In the genomic region with DNA sequence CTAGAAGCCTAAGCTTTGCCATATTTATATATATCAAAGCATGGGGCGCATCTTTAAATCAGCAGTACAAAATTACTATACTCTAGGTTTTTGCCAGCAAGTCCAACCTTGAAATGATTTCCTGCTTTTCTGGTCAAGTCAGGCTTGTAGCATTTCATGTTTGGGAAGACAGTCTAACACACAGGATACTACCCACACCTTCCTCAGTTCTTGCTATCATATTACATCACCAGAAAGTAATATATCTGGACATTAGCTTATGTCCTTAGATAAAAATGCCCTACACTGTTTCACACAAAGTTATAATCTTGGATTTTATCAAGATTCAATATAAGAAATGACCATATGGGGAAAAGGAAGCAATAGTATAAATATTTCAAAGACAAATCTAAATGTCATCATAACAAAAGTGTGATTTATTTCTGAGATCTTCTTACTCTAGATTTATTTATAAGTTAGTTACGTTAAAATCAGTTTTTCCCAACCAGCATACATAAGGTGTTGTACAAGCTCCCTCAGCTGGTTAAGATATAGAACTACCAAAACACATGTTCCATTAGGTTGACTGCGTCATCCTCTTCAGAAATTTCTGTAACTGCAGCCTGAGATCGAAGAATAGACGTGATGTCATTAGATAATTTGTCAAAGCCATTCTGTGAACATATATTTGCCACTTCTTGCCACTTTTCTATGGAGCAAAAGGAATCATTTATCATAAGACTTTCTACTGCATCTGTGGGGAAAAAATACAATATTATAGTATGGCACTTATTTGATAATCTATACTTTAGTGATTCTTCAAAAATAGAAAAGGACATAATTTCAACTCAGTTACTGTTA, we compare ENCODE assay signal across 8 cellular contexts. TPM values are rescaled to one million over a fixed set of nuclear protein-coding genes. Genes with fewer than 3 reads are reported as not detected.
DNase-seq lines count a peak whose midpoint lies in the region; ATAC-seq, FAIRE-seq and TF ChIP-seq lines count a peak whose summit lies in the region.

No MANE protein-coding gene starts in this region.

- no TSS peak for BruUV-seq in HepG2 (replicated peaks; lab: Mats Ljungman, UMichigan)

- POLR2A ChIA-PET in GM10248 (lab: Yijun Ruan, JAX) (no interaction called here), HepG2 (lab: Yijun Ruan, JAX) (interaction anchor here (1.5 kb wide), 1 partner anchor 57 kb away, joined by 4 read pairs; the partner anchor contains the start of genes CLHC1 and RPS27A)

- peaks cover 7% of the 10 kb centered on the region for H3K4me1 ChIP-seq in HepG2 (ENCODE audit: insufficient read depth, low read length)

- peak; percentile 52 for TF ChIP-seq CTCF in GM10248 (IDR thresholded peaks at IDR 0.05; ENCODE audit: control extremely low read depth, extremely low read depth, low read depth, missing control alignments)
- peak; percentile 65 for TF ChIP-seq CTCF in HepG2 (CRISPR knock-in tag; IDR thresholded peaks at IDR 0.05)

- DNase-seq in GM10248 (ENCODE audit: extremely low spot score) (peak; percentile 58), NCI-H774 (lab: John Stamatoyannopoulos, UW) (peak; percentile 67), HepG2 (ENCODE audit: low spot score) (peak; percentile 41), islet precursor cell (no peak)
- peak; percentile 42 for DNase-seq in central memory CD4-positive, alpha-beta T cell
- no peak for DNase-seq in activated CD8-positive, alpha-beta memory T cell treated with anti-CD3 and anti-CD28 coated beads, Interleukin-2, amount 50 U/mL, for 4 hours

- peak; percentile 45 for TF ChIP-seq RAD21 in HepG2 (CRISPR knock-in tag; IDR thresholded peaks at IDR 0.05)

- no peak overlapping the region for H3K27ac ChIP-seq in HepG2 (ENCODE audit: extremely low read length, insufficient read depth, low read length)

- FAIRE-seq in A204.1 (lab: Jason Lieb, UNC) (peak; percentile 97), HepG2 (lab: Jason Lieb, UNC) (peak; percentile 73)

- in situ Hi-C loops in HepG2 (cut with HindIII; ENCODE audit: extremely low pct_ligation_motif_present, low pct_unique_long_range_greater_than_20kb): no loop called here

- WGBS in HepG2 (ENCODE audit: low lambda C conversion rate): 86% methylated on average over 5 of the region's 5 CpGs

- H2AFZ ChIP-seq in HepG2 (ENCODE audit: low read length): no peak overlapping the region

- no peak for TF ChIP-seq EP300 in HepG2 (IDR thresholded peaks at IDR 0.05; ENCODE audit: low read depth in 2 of 2, low read length in 2 of 2)
- TF ChIP-seq EP300 in HepG2 (CRISPR knock-in tag; IDR thresholded peaks at IDR 0.05; ENCODE audit: borderline replicate concordance): no peak

- H3K9ac ChIP-seq in HepG2 (ENCODE audit: insufficient read depth, low read depth, low read length): no peak overlapping the region

- no peaks in the 10 kb centered on the region for H3K27me3 ChIP-seq in HepG2 (ENCODE audit: control insufficient read depth in 1 of 2, insufficient read depth in 2 of 2, low read length in 2 of 2)

- ATAC-seq in HG03354 (IDR thresholded peaks at IDR 0.05; ENCODE audit: poor library complexity, severe bottlenecking, unreplicated experiment): peak; percentile 75
- peak; percentile 68; the same call in 2 of the 3 replicates for ATAC-seq in HepG2

- TF ChIP-seq POLR2A in HepG2 (IDR thresholded peaks at IDR 0.05; ENCODE audit: insufficient read depth in 1 of 2, low read depth in 2 of 2, low read length in 2 of 2): no peak

- intact Hi-C loops in HepG2 (cut with micrococcal nuclease; ENCODE audit: unreplicated experiment): no loop called here

- H3K79me2 ChIP-seq in HepG2 (ENCODE audit: insufficient read depth, low read length): no peaks in the 10 kb centered on the region

- no peak overlapping the region for H3K4me2 ChIP-seq in HepG2 (ENCODE audit: low read depth, low read length)

- H3K9me3 ChIP-seq in HepG2 (ENCODE audit: low read length): no peaks in the 10 kb centered on the region

- H3K36me3 ChIP-seq in HepG2 (replicated peaks in 1 of 2; ENCODE audit: control insufficient read depth in 1 of 2, insufficient read depth in 2 of 2, low read length in 2 of 2): no peaks in the 10 kb centered on the region

- no peaks in the 10 kb centered on the region for H4K20me1 ChIP-seq in HepG2 (ENCODE audit: insufficient read depth, low read length)

- H3K4me3 ChIP-seq in HepG2 (replicated peaks in 1 of 3; ENCODE audit: insufficient read depth in 1 of 3, low read depth in 2 of 3, low read length in 3 of 3): no peak overlapping the region

- CTCF ChIA-PET in GM10248 (lab: Yijun Ruan, JAX): interaction anchor here (0.6 to 17.6 kb wide), 33 partner anchors 3 to 583 kb away, joined by 3 to 137 read pairs (median 4); partner anchors contain the start of gene RTN4
- CTCF ChIA-PET in HepG2 (lab: Yijun Ruan, JAX; ENCODE audit: low intra/inter-chr PET ratio, low total read pairs): interaction anchor here (1.0 to 2.0 kb wide), 2 partner anchors 104 to 160 kb away, joined by 4 to 13 read pairs; no protein-coding TSS in a partner anchor

TF ChIP-seq in HepG2, 621 proteins besides CTCF, POLR2A, EP300 and RAD21:
- peak; percentile 87 for TF ChIP-seq STAG1 (CRISPR knock-in tag; IDR thresholded peaks at IDR 0.05)
- TF ChIP-seq SMC3 (IDR thresholded peaks at IDR 0.05; ENCODE audit: low read length): peak; percentile 62; the same call in 1 of the 2 replicates
- TF ChIP-seq KLF15 (CRISPR knock-in tag; IDR thresholded peaks at IDR 0.05; ENCODE audit: borderline replicate concordance): no peak
- peak; percentile 51 for TF ChIP-seq CREB1 (IDR thresholded peaks at IDR 0.05)
- no peak for TF ChIP-seq CREB1 (CRISPR knock-in tag; IDR thresholded peaks at IDR 0.05)
- no peak for TF ChIP-seq YEATS4 (CRISPR knock-in tag; IDR thresholded peaks at IDR 0.05; ENCODE audit: borderline replicate concordance)
- no peak for TF ChIP-seq CBX2 (IDR thresholded peaks at IDR 0.05; ENCODE audit: low read depth, low read length)
- TF ChIP-seq CBX2 (CRISPR knock-in tag; IDR thresholded peaks at IDR 0.05; ENCODE audit: low read depth): no peak
- TF ChIP-seq SP140L (CRISPR knock-in tag; IDR thresholded peaks at IDR 0.05; ENCODE audit: borderline replicate concordance): no peak
- TF ChIP-seq PITX1 (CRISPR knock-in tag; IDR thresholded peaks at IDR 0.05): no peak
- TF ChIP-seq SYNCRIP (IDR thresholded peaks at IDR 0.05; ENCODE audit: insufficient read depth, low read depth, low read length): no peak

RNA-seq across cellular contexts. Expression of gene CLHC1, which starts 56.6 kb away (rescaled TPM):
- total RNA-seq in HepG2 (2016; rRNA removed; fragmentation: Illumina TruSeq; extraction: Trizol): 12.1 and 12.6 TPM in 2 replicates
- 11.8 and 17.4 TPM in 2 replicates for total RNA-seq in HepG2 (2016; cell fraction: cytosol; rRNA removed; fragmentation: Illumina TruSeq; extraction: Trizol; ENCODE audit: low read depth)
- total RNA-seq in HepG2 (2016; cell fraction: insoluble cytoplasmic fraction; rRNA removed; fragmentation: Illumina TruSeq; extraction: Trizol): 5.5 and 11.3 TPM in 2 replicates
- total RNA-seq in HepG2 (2016; cell fraction: membrane; rRNA removed; fragmentation: Illumina TruSeq; extraction: Trizol): 9.1 and 10.3 TPM in 2 replicates
- 30.1 and 37.8 TPM in 2 replicates for total RNA-seq in HepG2 (2016; cell fraction: nucleus; rRNA removed; fragmentation: Illumina TruSeq; extraction: Trizol)
- polyA plus RNA-seq in HepG2 (2011; rRNA removed): 8.3 and 9.8 TPM in 2 replicates
- 3.0 and 3.5 TPM in 2 replicates for polyA plus RNA-seq in HepG2 (2011; cell fraction: cytosol; rRNA removed)
- polyA plus RNA-seq in HepG2 (2011; cell fraction: nucleus; rRNA removed): 13.4 and 18.3 TPM in 2 replicates
- polyA plus RNA-seq in HepG2 (2012): 6.2 and 11.1 TPM in 2 replicates
- polyA plus RNA-seq in HepG2 (2016; cell fraction: cytosol; fragmentation: Illumina TruSeq; extraction: Trizol; ENCODE audit: low read depth): 0.94 and 3.3 TPM in 2 replicates
- 5.6 and 6.0 TPM in 2 replicates for polyA plus RNA-seq in HepG2 (2016; cell fraction: insoluble cytoplasmic fraction; fragmentation: Illumina TruSeq; extraction: Trizol; ENCODE audit: low read depth)
- polyA plus RNA-seq in HepG2 (2016; cell fraction: membrane; fragmentation: Illumina TruSeq; extraction: Trizol; ENCODE audit: low read depth): 1.7 and 2.3 TPM in 2 replicates
- polyA plus RNA-seq in HepG2 (2016; cell fraction: nucleus; fragmentation: Illumina TruSeq; extraction: Trizol; ENCODE audit: insufficient read depth, low read depth): 30.8 and 41.3 TPM in 2 replicates
- 8.9 and 12.5 TPM in 2 replicates for polyA minus RNA-seq in HepG2 (2011; rRNA and poly(A)+ RNA removed; ENCODE audit: low replicate concordance)
- polyA minus RNA-seq in HepG2 (2011; cell fraction: cytosol; rRNA and poly(A)+ RNA removed): 3.3 and 4.6 TPM in 2 replicates
- polyA minus RNA-seq in HepG2 (2011; cell fraction: nucleus; rRNA and poly(A)+ RNA removed): 49.1 and 55.3 TPM in 2 replicates

RNA-seq across cellular contexts. Expression of gene RPS27A, which starts 57.0 kb away (rescaled TPM):
- 2,779 and 3,447 TPM in 2 replicates for total RNA-seq in HepG2 (2016; rRNA removed; fragmentation: Illumina TruSeq; extraction: Trizol)
- total RNA-seq in HepG2 (2016; cell fraction: cytosol; rRNA removed; fragmentation: Illumina TruSeq; extraction: Trizol; ENCODE audit: low read depth): 3,724 and 4,228 TPM in 2 replicates
- 2,787 and 3,487 TPM in 2 replicates for total RNA-seq in HepG2 (2016; cell fraction: insoluble cytoplasmic fraction; rRNA removed; fragmentation: Illumina TruSeq; extraction: Trizol)
- total RNA-seq in HepG2 (2016; cell fraction: membrane; rRNA removed; fragmentation: Illumina TruSeq; extraction: Trizol): 5,337 and 5,584 TPM in 2 replicates
- total RNA-seq in HepG2 (2016; cell fraction: nucleus; rRNA removed; fragmentation: Illumina TruSeq; extraction: Trizol): 970 and 1,023 TPM in 2 replicates
- polyA plus RNA-seq in HepG2 (2011; rRNA removed): 2,422 and 3,269 TPM in 2 replicates
- 2,304 and 3,147 TPM in 2 replicates for polyA plus RNA-seq in HepG2 (2011; cell fraction: cytosol; rRNA removed)
- polyA plus RNA-seq in HepG2 (2011; cell fraction: nucleus; rRNA removed): 359 and 512 TPM in 2 replicates
- 3,631 and 4,280 TPM in 2 replicates for polyA plus RNA-seq in HepG2 (2012)
- 4,950 and 4,974 TPM in 2 replicates for polyA plus RNA-seq in HepG2 (2016; cell fraction: cytosol; fragmentation: Illumina TruSeq; extraction: Trizol; ENCODE audit: low read depth)
- 3,258 and 3,662 TPM in 2 replicates for polyA plus RNA-seq in HepG2 (2016; cell fraction: insoluble cytoplasmic fraction; fragmentation: Illumina TruSeq; extraction: Trizol; ENCODE audit: low read depth)
- 5,339 and 5,592 TPM in 2 replicates for polyA plus RNA-seq in HepG2 (2016; cell fraction: membrane; fragmentation: Illumina TruSeq; extraction: Trizol; ENCODE audit: low read depth)
- 1,724 and 1,834 TPM in 2 replicates for polyA plus RNA-seq in HepG2 (2016; cell fraction: nucleus; fragmentation: Illumina TruSeq; extraction: Trizol; ENCODE audit: insufficient read depth, low read depth)
- polyA minus RNA-seq in HepG2 (2011; rRNA and poly(A)+ RNA removed; ENCODE audit: low replicate concordance): 125 and 308 TPM in 2 replicates
- 415 and 421 TPM in 2 replicates for polyA minus RNA-seq in HepG2 (2011; cell fraction: cytosol; rRNA and poly(A)+ RNA removed)
- polyA minus RNA-seq in HepG2 (2011; cell fraction: nucleus; rRNA and poly(A)+ RNA removed): 265 and 307 TPM in 2 replicates

Comparison
In these comparisons a context has a peak if more than half of its experiments do, and no peak if none do; other contexts are left out.
1. DNase-seq: peak in GM10248 (single experiment), NCI-H774 (single experiment), central memory CD4-positive, alpha-beta T cell (single experiment) and HepG2 (single experiment); none in activated CD8-positive, alpha-beta memory T cell treated with anti-CD3 and anti-CD28 coated beads, Interleukin-2, amount 50 U/mL, for 4 hours (single experiment) and islet precursor cell (single experiment).